12 cellular contexts compared by ENCODE assay signal in genomic region chr5:96338624-96339023, GRCh38.
DNase-seq lines count a peak whose midpoint lies in the region; ATAC-seq, FAIRE-seq and TF ChIP-seq lines count a peak whose summit lies in the region.
"Had no signal": no experiment of that assay in that cellular context is flagged by ENCODE, and none has a peak within 500 bp of the region (broad histone marks: within the 10 kb centered on the region; RNA-seq: fewer than 3 reads in every experiment).

No MANE protein-coding gene starts in this region.

- H3K79me1 ChIP-seq in H9 (ENCODE audit: insufficient read depth, low read depth, low read length, poor library complexity, severe bottlenecking): no peaks in the 10 kb centered on the region

- TF ChIP-seq CTCF in kidney (IDR thresholded peaks at IDR 0.05; ENCODE audit: borderline replicate concordance, extremely low read depth, insufficient read depth) (no peak), gastrocnemius medialis (IDR thresholded peaks at IDR 0.05 in 4 of 5, conservative IDR thresholded peaks at IDR 0.05 in 1 of 5) (no peak), H9 (conservative IDR thresholded peaks at IDR 0.05) (no peak)

- H4K20me1 ChIP-seq in H9 (ENCODE audit: control insufficient read depth, insufficient read depth, insufficient read length): no peaks in the 10 kb centered on the region

- H3K4me3 ChIP-seq in kidney (ENCODE audit: low read length in 2 of 2): no peak overlapping the region
- no peak overlapping the region for H3K4me3 ChIP-seq in gastrocnemius medialis

- no peak overlapping the region for H2BK12ac ChIP-seq in H9 (ENCODE audit: insufficient read length, low read depth, low read length)

- no peak overlapping the region for H2BK15ac ChIP-seq in H9 (ENCODE audit: low read depth, low read length)

- H3K4ac ChIP-seq in H9 (ENCODE audit: low read depth, low read length): no peak overlapping the region

- H3K27me3 ChIP-seq in gastrocnemius medialis: no peaks in the 10 kb centered on the region
- no peaks in the 10 kb centered on the region for H3K27me3 ChIP-seq in H9 (ENCODE audit: insufficient read depth, low read length)

- no peak overlapping the region for H4K5ac ChIP-seq in H9 (ENCODE audit: insufficient read length, low read depth, low read length)

- no peak overlapping the region for H4K8ac ChIP-seq in H9 (replicated peaks; ENCODE audit: insufficient read length, low read depth, low read length)

- no peaks in the 10 kb centered on the region for H3K79me2 ChIP-seq in H9 (ENCODE audit: insufficient read depth, low read length)

- H2BK20ac ChIP-seq in H9 (ENCODE audit: low read depth, low read length, poor library complexity, severe bottlenecking): no peak overlapping the region

- H3K27ac Mint-ChIP-seq in H9 (peak overlapping the region in 1 of 3 experiments; percentile 7; a peak in 1 of 7 replicates), T-helper 17 cell (no peak overlapping the region)
- H3K27ac Mint-ChIP-seq: activated naive CD4-positive, alpha-beta T cell treated with anti-CD3 and anti-CD28 coated beads, Interleukin-2, amount 50 U/mL, for 24 hours had no signal

- H3K4me1 Mint-ChIP-seq in H9 (peaks cover 8 to 11% of the 10 kb centered on the region in 2 experiments), T-helper 17 cell (no peaks in the 10 kb centered on the region)
- H3K4me1 Mint-ChIP-seq: activated naive CD4-positive, alpha-beta T cell treated with anti-CD3 and anti-CD28 coated beads, Interleukin-2, amount 50 U/mL, for 24 hours had no signal

- no peak overlapping the region for H4K91ac ChIP-seq in H9 (ENCODE audit: insufficient read length, low read depth, low read length)

- H3K23ac ChIP-seq in H9 (ENCODE audit: insufficient read length, low read depth, low read length): no peak overlapping the region

- H3K14ac ChIP-seq in H9 (ENCODE audit: insufficient read depth, low read length): no peak overlapping the region

- no peak overlapping the region for H3K18ac ChIP-seq in H9 (ENCODE audit: insufficient read length, low read depth, low read length)

- H3K9me3 ChIP-seq in kidney (ENCODE audit: control insufficient read depth in 1 of 2, low read length in 2 of 2) (no peaks in the 10 kb centered on the region), gastrocnemius medialis (no peaks in the 10 kb centered on the region), H9 (ENCODE audit: control insufficient read depth, low read depth, low read length) (no peaks in the 10 kb centered on the region), T-helper 17 cell (ENCODE audit: control insufficient read depth, low read length, poor library complexity, severe bottlenecking) (no peaks in the 10 kb centered on the region)

- DNase-seq in G401 (ENCODE audit: low spot score): peak; percentile 13
- DNase-seq in caudate nucleus (lab: John Stamatoyannopoulos, UW): peak in 8 of 61 donors; percentile 4 to 40 (median 12)
- DNase-seq in kidney: no peak
- DNase-seq in gastrocnemius medialis: peak; percentile 80 to 86
- no peak for DNase-seq in H9
- DNase-seq in T-helper 17 cell: no peak
- DNase-seq: mesenchymal stem cell, NCI-H2171 treated with DMSO at 0.1 percent for 48 hours had no signal

- peak; percentile 9 to 49 for TF ChIP-seq POLR2A in gastrocnemius medialis (IDR thresholded peaks at IDR 0.05)

- H3K4me3 Mint-ChIP-seq in H9: no peak overlapping the region
- H3K4me3 Mint-ChIP-seq in T-helper 17 cell: no peak overlapping the region
- H3K4me3 Mint-ChIP-seq: activated naive CD4-positive, alpha-beta T cell treated with anti-CD3 and anti-CD28 coated beads, Interleukin-2, amount 50 U/mL, for 24 hours had no signal

- no peaks in the 10 kb centered on the region for H3K36me3 Mint-ChIP-seq in H9 (ENCODE audit: insufficient read depth in 1 of 3, low read depth in 3 of 3)
- no peaks in the 10 kb centered on the region for H3K36me3 Mint-ChIP-seq in T-helper 17 cell (ENCODE audit: low read depth)
- H3K36me3 Mint-ChIP-seq: activated naive CD4-positive, alpha-beta T cell treated with anti-CD3 and anti-CD28 coated beads, Interleukin-2, amount 50 U/mL, for 24 hours had no signal

- in situ Hi-C loops in G401 (cut with HindIII; ENCODE audit: low sequenced_read_pairs) (no loop called here), gastrocnemius medialis (cut with MboI; ENCODE audit: low sequenced_read_pairs in 4 of 4) (loop anchor here (5.0 to 25.0 kb wide), 11 partner anchors 374 to 701 kb away; partner anchors contain the start of genes ELL2 (in 4 of the 4) and RFESD (in 1 of the 4))

- intact Hi-C loops in kidney (cut with DNase I) (loop anchor here (10.0 kb wide), 2 partner anchors 384 to 484 kb away; no protein-coding TSS in a partner anchor), gastrocnemius medialis (cut with DNase I; ENCODE audit: low total_unique reads) (loop anchor here (1.0 to 5.0 kb wide), 5 partner anchors 324 to 781 kb away; partner anchors contain the start of genes ARSK, CAST and RFESD)

- no peak overlapping the region for H3K4me2 ChIP-seq in H9 (ENCODE audit: insufficient read depth, insufficient read length, low read length)
- H3K4me2 ChIP-seq: KMS-11 had no signal

- H3K27me3 Mint-ChIP-seq in H9 (ENCODE audit: low read depth) (no peaks in the 10 kb centered on the region), T-helper 17 cell (peaks cover 37% of the 10 kb centered on the region)

- H2AK5ac ChIP-seq in H9 (ENCODE audit: insufficient read length, low read length): no peak overlapping the region

- ATAC-seq in gastrocnemius medialis (peak; percentile 94 to 95), GM18861 (IDR thresholded peaks at IDR 0.05; ENCODE audit: unreplicated experiment) (no peak), GM19023 (IDR thresholded peaks at IDR 0.05; ENCODE audit: unreplicated experiment) (no peak), T-helper 17 cell (no peak)

- no peaks in the 10 kb centered on the region for H3K9me3 Mint-ChIP-seq in H9
- H3K9me3 Mint-ChIP-seq: activated naive CD4-positive, alpha-beta T cell treated with anti-CD3 and anti-CD28 coated beads, Interleukin-2, amount 50 U/mL, for 24 hours had no signal

- no peaks in the 10 kb centered on the region for H3K23me2 ChIP-seq in H9 (ENCODE audit: insufficient read length, low read depth, low read length, poor library complexity, severe bottlenecking)

- H3K9ac ChIP-seq in kidney (ENCODE audit: low read length in 2 of 2): no peak overlapping the region
- H3K9ac ChIP-seq in H9 (ENCODE audit: extremely low read depth, insufficient read length, low read length): no peak overlapping the region
- H3K9ac ChIP-seq: KMS-11 had no signal

- no peaks in the 10 kb centered on the region for H3K36me3 ChIP-seq in kidney (ENCODE audit: control insufficient read depth in 1 of 2, insufficient read depth in 2 of 2, low read length in 2 of 2)
- no peaks in the 10 kb centered on the region for H3K36me3 ChIP-seq in gastrocnemius medialis

- WGBS in H9 (ENCODE audit: extremely low coverage, insufficient read length, low lambda C conversion rate): no CpG with 5 or more reads among the region's 3 CpGs

- H2BK120ac ChIP-seq in H9 (ENCODE audit: low read depth, low read length, poor library complexity, severe bottlenecking): no peak overlapping the region

- FAIRE-seq in kidney (lab: Jason Lieb, UNC): no peak

- H3K56ac ChIP-seq in H9 (ENCODE audit: insufficient read length, low read depth, low read length): no peak overlapping the region

- no peak overlapping the region for H2BK5ac ChIP-seq in H9 (ENCODE audit: insufficient read length, low read length)

- no peak overlapping the region for H2AFZ ChIP-seq in H9 (ENCODE audit: low read length)

- H3K4me1 ChIP-seq in kidney (ENCODE audit: control insufficient read depth in 1 of 2, insufficient read depth in 1 of 2, low read depth in 1 of 2, low read length in 2 of 2) (peaks cover 11 to 22% of the 10 kb centered on the region in 2 donors), gastrocnemius medialis (peaks cover 32 to 46% of the 10 kb centered on the region in 2 donors), H9 (ENCODE audit: insufficient read depth, low read length) (no peaks in the 10 kb centered on the region)

- no peak overlapping the region for H3T11ph ChIP-seq in H9 (ENCODE audit: low read length)

- H3K27ac ChIP-seq in caudate nucleus (ENCODE audit: low read depth, low read length): peak overlapping the region; percentile 18
- H3K27ac ChIP-seq in kidney (ENCODE audit: low read depth in 2 of 2, low read length in 2 of 2): peak overlapping the region; percentile 5 to 42
- H3K27ac ChIP-seq in gastrocnemius medialis: peak overlapping the region; percentile 77 to 89 (median 85)
- no peak overlapping the region for H3K27ac ChIP-seq in H9 (ENCODE audit: insufficient read length, low read depth, low read length)
- H3K27ac ChIP-seq: KMS-11 had no signal

Comparison
In these comparisons a context has a peak if more than half of its experiments do, and no peak if none do; other contexts are left out.
1. DNase-seq: peak in G401 (single experiment) and gastrocnemius medialis (2 of 2); none in kidney (single experiment), H9 (single experiment) and T-helper 17 cell (0 of 3).
2. ATAC-seq: peak in gastrocnemius medialis (2 of 2); none in GM18861 (single experiment), GM19023 (single experiment) and T-helper 17 cell (single experiment).